Comparison of ENCODE assay signal across 21 cellular contexts in the genomic region with DNA sequence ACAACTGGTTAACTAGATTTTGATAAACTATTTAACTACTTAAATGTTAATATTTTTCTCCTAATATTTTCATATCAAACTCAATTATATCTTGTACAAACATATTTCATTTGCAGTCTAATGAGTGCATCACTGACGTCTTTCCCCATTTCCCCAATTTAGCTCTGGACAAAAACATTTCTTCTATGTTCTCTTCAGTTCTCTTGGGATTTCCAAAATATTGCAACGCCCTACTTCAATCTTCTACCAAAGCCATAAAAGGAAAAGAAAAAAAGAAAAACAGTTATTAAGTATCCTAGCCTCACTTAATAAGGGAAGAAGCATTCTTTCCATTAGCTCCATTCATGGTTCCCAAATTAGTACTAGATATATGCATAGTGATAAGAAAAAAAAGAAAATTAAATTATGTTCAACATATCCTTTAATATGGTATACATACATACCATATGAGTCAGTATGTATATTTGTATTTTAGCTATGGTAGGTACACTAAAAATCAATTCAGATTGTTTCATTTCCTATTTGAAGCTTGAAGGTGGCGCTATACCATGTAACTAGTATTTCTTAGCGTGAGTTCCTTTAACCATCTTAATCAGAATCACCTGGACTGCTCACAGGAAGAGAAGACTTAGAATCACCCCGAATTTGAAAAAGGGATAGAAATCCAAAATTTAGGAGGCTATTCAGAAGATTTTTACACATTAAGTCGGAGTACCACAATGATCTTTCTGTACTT. TPM values are rescaled to one million over a fixed set of nuclear protein-coding genes. Genes with fewer than 3 reads are reported as not detected.
DNase-seq lines count a peak whose midpoint lies in the region; ATAC-seq and TF ChIP-seq lines count a peak whose summit lies in the region.
"Had no signal": no experiment of that assay in that cellular context is flagged by ENCODE, and none has a peak within 500 bp of the region (broad histone marks: within the 10 kb centered on the region; RNA-seq: fewer than 3 reads in every experiment).

No MANE protein-coding gene starts in this region.

- CTCF ChIA-PET in activated naive CD4-positive, alpha-beta T cell treated with anti-CD3 and anti-CD28 coated beads for 36 hours (lab: Charles Lee), result interaction anchor here (0.6 to 1.1 kb wide), 4 partner anchors 8 to 309 kb away, joined by 3 to 4 read pairs (median 3); no protein-coding TSS in a partner anchor
- CTCF ChIA-PET in T-cell (lab: Charles Lee), result interaction anchor here (0.6 to 2.0 kb wide), 11 partner anchors 9 to 462 kb away, joined by 3 to 8 read pairs (median 3); partner anchors contain the start of gene FBXL3 (in 1 of the 2)

- TF ChIP-seq CTCF in tibial nerve (IDR thresholded peaks at IDR 0.05), result no peak
- no peak for TF ChIP-seq CTCF in glutamatergic neuron (IDR thresholded peaks at IDR 0.05; ENCODE audit: partially characterized antibody, unreplicated experiment)

- no peak for TF ChIP-seq POLR2A in tibial nerve (IDR thresholded peaks at IDR 0.05)

- H3K27ac Mint-ChIP-seq in activated naive CD4-positive, alpha-beta T cell treated with anti-CD3 and anti-CD28 coated beads, Interleukin-2, amount 50 U/mL, for 24 hours, result peak overlapping the region; percentile 66
- H3K27ac Mint-ChIP-seq in activated naive CD4-positive, alpha-beta T cell treated with anti-CD3 and anti-CD28 coated beads for 36 hours, result no peak overlapping the region
- H3K27ac Mint-ChIP-seq in T-cell, result peak overlapping the region; percentile 53 to 77
- no peak overlapping the region for H3K27ac Mint-ChIP-seq in glutamatergic neuron (ENCODE audit: unreplicated experiment)
- H3K27ac Mint-ChIP-seq: type B pancreatic cell had no signal

- no peaks in the 10 kb centered on the region for H3K9me3 Mint-ChIP-seq in activated naive CD4-positive, alpha-beta T cell treated with anti-CD3 and anti-CD28 coated beads, Interleukin-2, amount 50 U/mL, for 24 hours
- no peaks in the 10 kb centered on the region for H3K9me3 Mint-ChIP-seq in activated naive CD4-positive, alpha-beta T cell treated with anti-CD3 and anti-CD28 coated beads for 36 hours
- H3K9me3 Mint-ChIP-seq in T-cell, result no peaks in the 10 kb centered on the region
- H3K9me3 Mint-ChIP-seq in glutamatergic neuron (ENCODE audit: unreplicated experiment), result no peaks in the 10 kb centered on the region
- H3K9me3 Mint-ChIP-seq: neural crest cell, type B pancreatic cell had no signal

- no peak overlapping the region for H3K4me3 ChIP-seq in tibial nerve
- H3K4me3 ChIP-seq: right lobe of liver had no signal

- peak overlapping the region; percentile 6 to 95 (median 72) for H3K27ac ChIP-seq in tibial nerve
- H3K27ac ChIP-seq: right lobe of liver had no signal

- no peaks in the 10 kb centered on the region for H3K27me3 ChIP-seq in tibial nerve
- H3K27me3 ChIP-seq: right lobe of liver had no signal

- no peaks in the 10 kb centered on the region for H3K27me3 Mint-ChIP-seq in activated naive CD4-positive, alpha-beta T cell treated with anti-CD3 and anti-CD28 coated beads, Interleukin-2, amount 50 U/mL, for 24 hours
- no peaks in the 10 kb centered on the region for H3K27me3 Mint-ChIP-seq in activated naive CD4-positive, alpha-beta T cell treated with anti-CD3 and anti-CD28 coated beads for 36 hours (ENCODE audit: low read depth)
- H3K27me3 Mint-ChIP-seq in T-cell (no peaks in the 10 kb centered on the region), glutamatergic neuron (ENCODE audit: unreplicated experiment) (peaks cover 2% of the 10 kb centered on the region)
- H3K27me3 Mint-ChIP-seq: type B pancreatic cell had no signal

- POLR2A ChIA-PET in T-cell (lab: Charles Lee), result interaction anchor here in 1 of 2 donors (0.5 to 2.9 kb wide), 2 partner anchors 24 to 731 kb away, joined by 6 to 11 read pairs; no protein-coding TSS in a partner anchor

- peaks cover 25% of the 10 kb centered on the region for H3K36me3 Mint-ChIP-seq in activated naive CD4-positive, alpha-beta T cell treated with anti-CD3 and anti-CD28 coated beads, Interleukin-2, amount 50 U/mL, for 24 hours
- peaks cover 27% of the 10 kb centered on the region for H3K36me3 Mint-ChIP-seq in activated naive CD4-positive, alpha-beta T cell treated with anti-CD3 and anti-CD28 coated beads for 36 hours (ENCODE audit: low read depth)
- peaks cover 57% of the 10 kb centered on the region for H3K36me3 Mint-ChIP-seq in T-cell
- no peaks in the 10 kb centered on the region for H3K36me3 Mint-ChIP-seq in glutamatergic neuron (ENCODE audit: unreplicated experiment)

- no peak overlapping the region for H3K4me3 Mint-ChIP-seq in activated naive CD4-positive, alpha-beta T cell treated with anti-CD3 and anti-CD28 coated beads, Interleukin-2, amount 50 U/mL, for 24 hours
- no peak overlapping the region for H3K4me3 Mint-ChIP-seq in activated naive CD4-positive, alpha-beta T cell treated with anti-CD3 and anti-CD28 coated beads for 36 hours
- no peak overlapping the region for H3K4me3 Mint-ChIP-seq in T-cell
- no peak overlapping the region for H3K4me3 Mint-ChIP-seq in glutamatergic neuron (ENCODE audit: unreplicated experiment)
- H3K4me3 Mint-ChIP-seq: neural crest cell, type B pancreatic cell had no signal

- H3K36me3 ChIP-seq in tibial nerve, result peaks cover 0 to 53% (median 26%) of the 10 kb centered on the region in 3 donors

- peak in 1 of 2 donors; percentile 55 for TF ChIP-seq EP300 in tibial nerve (IDR thresholded peaks at IDR 0.05)

- 73 to 79% methylated on average over 6 of the region's 6 CpGs for WGBS in tibial nerve, 2 donors

- ATAC-seq in T-cell (replicated peaks in 1 of 4), result no peak
- peak; percentile 49 for ATAC-seq in left ventricle myocardium superior
- no peak for ATAC-seq in HG02884 (IDR thresholded peaks at IDR 0.05; ENCODE audit: unreplicated experiment)
- ATAC-seq: right lobe of liver had no signal

- intact Hi-C loops in activated naive CD4-positive, alpha-beta T cell treated with anti-CD3 and anti-CD28 coated beads for 36 hours (cut with micrococcal nuclease), result loop anchor here (1.0 kb wide), 1 partner anchor 8 kb away; no protein-coding TSS in a partner anchor
- intact Hi-C loops in left ventricle myocardium superior (cut with micrococcal nuclease), result no loop called here

- DNase-seq in activated naive CD4-positive, alpha-beta T cell treated with anti-CD3 and anti-CD28 coated beads for 36 hours, result no peak
- DNase-seq in T-cell, result no peak
- DNase-seq in left ventricle myocardium superior, result no peak
- DNase-seq in tibial nerve (ENCODE audit: low spot score in 2 of 2), result no peak
- DNase-seq in amniotic stem cell (lab: John Stamatoyannopoulos, UW), result no peak
- DNase-seq in glutamatergic neuron, result no peak
- DNase-seq: activated CD4-positive, alpha-beta T cell treated with anti-CD3 and anti-CD28 coated beads for 1 hour; activated CD8-positive, alpha-beta memory T cell treated with anti-CD3 and anti-CD28 coated beads, Interleukin-2, amount 50 U/mL, for 4 hours; cerebellar nuclear complex; COR-L47; GF-D8; IMR-90; mesendoderm; NCI-H2107; NCI-H82; right lobe of liver; stimulated activated CD4-positive, alpha-beta T cell treated with anti-CD3 and anti-CD28 coated beads, Interleukin-4, amount 100 ng/mL, for 24 hours had no signal

- H3K4me1 Mint-ChIP-seq in activated naive CD4-positive, alpha-beta T cell treated with anti-CD3 and anti-CD28 coated beads, Interleukin-2, amount 50 U/mL, for 24 hours, result peaks cover 86% of the 10 kb centered on the region
- peaks cover 53% of the 10 kb centered on the region for H3K4me1 Mint-ChIP-seq in activated naive CD4-positive, alpha-beta T cell treated with anti-CD3 and anti-CD28 coated beads for 36 hours (ENCODE audit: low read depth)
- peaks cover 70 to 77% (median 72%) of the 10 kb centered on the region in 3 donors for H3K4me1 Mint-ChIP-seq in T-cell
- H3K4me1 Mint-ChIP-seq in glutamatergic neuron (ENCODE audit: low read depth, unreplicated experiment), result peaks cover 3% of the 10 kb centered on the region

- H3K9me3 ChIP-seq in tibial nerve, result no peaks in the 10 kb centered on the region
- H3K9me3 ChIP-seq: right lobe of liver had no signal

- H3K4me1 ChIP-seq in tibial nerve, result peaks cover 9 to 94% (median 48%) of the 10 kb centered on the region in 4 donors

RNA-seq across cellular contexts. Expression of gene FBXL3, which starts 9.9 kb away (rescaled TPM):
- 10 to 100 TPM; 27.1 to 27.4 TPM for total RNA-seq in activated naive CD4-positive, alpha-beta T cell treated with anti-CD3 and anti-CD28 coated beads for 36 hours
- 10 to 100 TPM; 58.6 to 89.1 (median 80.0) TPM for total RNA-seq in T-cell
- total RNA-seq in left ventricle myocardium superior, result 31.7 TPM
- total RNA-seq in tibial nerve, result 100 to 1,000 TPM; 156 to 223 (median 175) TPM
- 27.1 TPM for total RNA-seq in glutamatergic neuron (ENCODE audit: unreplicated experiment)

RNA-seq across cellular contexts. Expression of gene CLN5, which starts 25.2 kb away (rescaled TPM):
- total RNA-seq in activated naive CD4-positive, alpha-beta T cell treated with anti-CD3 and anti-CD28 coated beads for 36 hours, result 10 to 100 TPM; 13.6 to 14.6 TPM
- total RNA-seq in T-cell, result 10 to 100 TPM; 18.1 to 29.5 (median 21.7) TPM
- total RNA-seq in left ventricle myocardium superior, result 16.8 TPM
- total RNA-seq in tibial nerve, result 10 to 100 TPM; 28.8 to 47.3 (median 35.1) TPM
- 14.6 TPM for total RNA-seq in glutamatergic neuron (ENCODE audit: unreplicated experiment)

Comparison
In these comparisons a context has a peak if more than half of its experiments do, and no peak if none do; other contexts are left out.
1. H3K27ac Mint-ChIP-seq: peak in activated naive CD4-positive, alpha-beta T cell treated with anti-CD3 and anti-CD28 coated beads, Interleukin-2, amount 50 U/mL, for 24 hours (single experiment) and T-cell (2 of 2); none in activated naive CD4-positive, alpha-beta T cell treated with anti-CD3 and anti-CD28 coated beads for 36 hours (single experiment) and glutamatergic neuron (single experiment).